1 cellular context compared by ENCODE assay signal in the genomic region with DNA sequence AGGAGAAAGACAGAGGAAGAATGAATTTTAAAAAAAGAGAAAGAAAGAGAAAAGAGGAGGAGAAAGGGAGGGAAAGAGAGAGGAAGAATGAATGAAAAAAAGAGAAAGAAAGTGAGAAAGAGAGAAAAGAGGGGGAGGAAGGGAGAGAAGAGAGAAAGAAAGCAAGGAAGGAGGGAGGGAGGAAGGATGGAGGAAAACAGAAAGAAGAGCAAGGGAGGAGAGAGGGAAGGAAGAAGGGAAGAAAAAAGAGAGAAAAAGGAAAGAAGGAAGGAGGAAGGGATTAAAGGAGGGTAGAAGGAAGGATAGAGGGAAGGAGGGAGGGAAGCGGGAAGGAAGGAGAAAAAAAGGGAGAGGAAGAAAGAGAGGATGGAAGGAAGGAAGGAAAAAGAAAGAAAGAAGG.
A peak's percentile ranks its signal among the peaks of the same experiment; 100 is the strongest.
TF ChIP-seq lines count a peak whose summit lies in the region.

No MANE protein-coding gene starts in this region.

TF ChIP-seq in HEK293, 187 proteins besides CTCF, POLR2A, EP300 and RAD21 (continued from another document):
- peak; percentile 77; the same call in 1 of the 2 replicates for TF ChIP-seq ZNF148 (tag by site-specific recombination; IDR thresholded peaks at IDR 0.05; ENCODE audit: borderline replicate concordance)
- TF ChIP-seq ZNF221 (tag by site-specific recombination; IDR thresholded peaks at IDR 0.05; ENCODE audit: borderline replicate concordance): no peak
- peak; percentile 56; the same call in 1 of the 2 replicates for TF ChIP-seq ZNF155 (tag by site-specific recombination; IDR thresholded peaks at IDR 0.05)
- TF ChIP-seq ZNF791 (tag by site-specific recombination; IDR thresholded peaks at IDR 0.05): peak; percentile 85
- TF ChIP-seq ZNF266 (tag by site-specific recombination; IDR thresholded peaks at IDR 0.05; ENCODE audit: low read depth): peak; percentile 41; the same call in 1 of the 2 replicates
- no peak for TF ChIP-seq ZNF423 (tag by site-specific recombination; IDR thresholded peaks at IDR 0.05)
- TF ChIP-seq ZEB2 (tag by site-specific recombination; IDR thresholded peaks at IDR 0.05): no peak
- TF ChIP-seq ZNF521 (tag by site-specific recombination; IDR thresholded peaks at IDR 0.05): peak; percentile 97; the same call in 1 of the 2 replicates
- TF ChIP-seq ZNF585B (tag by site-specific recombination; IDR thresholded peaks at IDR 0.05): no peak
- TF ChIP-seq ZBTB26 (tag by site-specific recombination; optimal IDR thresholded peaks at IDR 0.05): no peak
- TF ChIP-seq, protein P1, sequence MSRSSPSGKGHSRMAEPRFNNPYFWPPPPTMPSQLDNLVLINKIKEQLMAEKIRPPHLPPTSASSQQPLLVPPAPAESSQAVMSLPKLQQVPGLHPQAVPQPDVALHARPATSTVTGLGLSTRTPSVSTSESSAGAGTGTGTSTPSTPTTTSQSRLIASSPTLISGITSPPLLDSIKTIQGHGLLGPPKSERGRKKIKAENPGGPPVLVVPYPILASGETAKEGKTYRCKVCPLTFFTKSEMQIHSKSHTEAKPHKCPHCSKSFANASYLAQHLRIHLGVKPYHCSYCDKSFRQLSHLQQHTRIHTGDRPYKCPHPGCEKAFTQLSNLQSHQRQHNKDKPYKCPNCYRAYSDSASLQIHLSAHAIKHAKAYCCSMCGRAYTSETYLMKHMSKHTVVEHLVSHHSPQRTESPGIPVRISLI (tag by site-specific recombination; IDR thresholded peaks at IDR 0.05): no peak
- TF ChIP-seq ZNF776 (tag by site-specific recombination; IDR thresholded peaks at IDR 0.05; ENCODE audit: borderline replicate concordance): peak; percentile 88
- TF ChIP-seq SALL2 (tag by site-specific recombination; IDR thresholded peaks at IDR 0.05; ENCODE audit: borderline replicate concordance): peak; percentile 93; the same call in 1 of the 2 replicates
- TF ChIP-seq ZNF777 (tag by site-specific recombination; IDR thresholded peaks at IDR 0.05; ENCODE audit: borderline replicate concordance): peak; percentile 55; the same call in 1 of the 2 replicates
- TF ChIP-seq ZNF174 (tag by site-specific recombination; IDR thresholded peaks at IDR 0.05): no peak
- peak; percentile 94 for TF ChIP-seq ZNF473 (tag by site-specific recombination; IDR thresholded peaks at IDR 0.05)
- TF ChIP-seq, protein P2, sequence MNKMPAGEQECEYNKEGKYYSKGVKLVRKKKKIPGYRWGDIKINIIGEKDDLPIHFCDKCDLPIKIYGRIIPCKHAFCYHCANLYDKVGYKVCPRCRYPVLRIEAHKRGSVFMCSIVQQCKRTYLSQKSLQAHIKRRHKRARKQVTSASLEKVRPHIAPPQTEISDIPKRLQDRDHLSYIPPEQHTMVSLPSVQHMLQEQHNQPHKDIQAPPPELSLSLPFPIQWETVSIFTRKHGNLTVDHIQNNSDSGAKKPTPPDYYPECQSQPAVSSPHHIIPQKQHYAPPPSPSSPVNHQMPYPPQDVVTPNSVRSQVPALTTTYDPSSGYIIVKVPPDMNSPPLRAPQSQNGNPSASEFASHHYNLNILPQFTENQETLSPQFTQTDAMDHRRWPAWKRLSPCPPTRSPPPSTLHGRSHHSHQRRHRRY (tag by site-specific recombination; IDR thresholded peaks at IDR 0.05): 0 out of 2 replicates have a peak, but pooled peaks have one; percentile 63
- TF ChIP-seq ZNF560 (tag by site-specific recombination; IDR thresholded peaks at IDR 0.05; ENCODE audit: borderline replicate concordance): no peak
- TF ChIP-seq SP7 (tag by site-specific recombination; IDR thresholded peaks at IDR 0.05): no peak
- no peak for TF ChIP-seq SP2 (tag by site-specific recombination; IDR thresholded peaks at IDR 0.05)
- TF ChIP-seq ZNF416 (tag by site-specific recombination; IDR thresholded peaks at IDR 0.05): no peak
- TF ChIP-seq ZBTB8A (tag by site-specific recombination; IDR thresholded peaks at IDR 0.05): no peak
- peak; percentile 43; the same call in 1 of the 2 replicates for TF ChIP-seq ZNF785 (tag by site-specific recombination; IDR thresholded peaks at IDR 0.05)
- TF ChIP-seq, protein P3, sequence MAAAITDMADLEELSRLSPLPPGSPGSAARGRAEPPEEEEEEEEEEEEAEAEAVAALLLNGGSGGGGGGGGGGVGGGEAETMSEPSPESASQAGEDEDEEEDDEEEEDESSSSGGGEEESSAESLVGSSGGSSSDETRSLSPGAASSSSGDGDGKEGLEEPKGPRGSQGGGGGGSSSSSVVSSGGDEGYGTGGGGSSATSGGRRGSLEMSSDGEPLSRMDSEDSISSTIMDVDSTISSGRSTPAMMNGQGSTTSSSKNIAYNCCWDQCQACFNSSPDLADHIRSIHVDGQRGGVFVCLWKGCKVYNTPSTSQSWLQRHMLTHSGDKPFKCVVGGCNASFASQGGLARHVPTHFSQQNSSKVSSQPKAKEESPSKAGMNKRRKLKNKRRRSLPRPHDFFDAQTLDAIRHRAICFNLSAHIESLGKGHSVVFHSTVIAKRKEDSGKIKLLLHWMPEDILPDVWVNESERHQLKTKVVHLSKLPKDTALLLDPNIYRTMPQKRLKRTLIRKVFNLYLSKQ (tag by site-specific recombination; IDR thresholded peaks at IDR 0.05; ENCODE audit: borderline replicate concordance): no peak
- TF ChIP-seq ZSCAN23 (tag by site-specific recombination; IDR thresholded peaks at IDR 0.05): no peak
- TF ChIP-seq BCL6B (tag by site-specific recombination; IDR thresholded peaks at IDR 0.05): peak; percentile 43; the same call in 1 of the 2 replicates
- TF ChIP-seq ZNF366 (tag by site-specific recombination; conservative IDR thresholded peaks at IDR 0.05): peak; percentile 99
- TF ChIP-seq ZNF501 (tag by site-specific recombination; IDR thresholded peaks at IDR 0.05): no peak
- TF ChIP-seq PRDM6 (tag by site-specific recombination; IDR thresholded peaks at IDR 0.05): no peak
- TF ChIP-seq ZNF544 (tag by site-specific recombination; IDR thresholded peaks at IDR 0.05): peak; percentile 81
- 0 out of 2 replicates have a peak, but pooled peaks have one; percentile 11 for TF ChIP-seq ZBTB21 (tag by site-specific recombination; IDR thresholded peaks at IDR 0.05)
